12 cellular contexts compared by ENCODE assay signal in the genomic region with DNA sequence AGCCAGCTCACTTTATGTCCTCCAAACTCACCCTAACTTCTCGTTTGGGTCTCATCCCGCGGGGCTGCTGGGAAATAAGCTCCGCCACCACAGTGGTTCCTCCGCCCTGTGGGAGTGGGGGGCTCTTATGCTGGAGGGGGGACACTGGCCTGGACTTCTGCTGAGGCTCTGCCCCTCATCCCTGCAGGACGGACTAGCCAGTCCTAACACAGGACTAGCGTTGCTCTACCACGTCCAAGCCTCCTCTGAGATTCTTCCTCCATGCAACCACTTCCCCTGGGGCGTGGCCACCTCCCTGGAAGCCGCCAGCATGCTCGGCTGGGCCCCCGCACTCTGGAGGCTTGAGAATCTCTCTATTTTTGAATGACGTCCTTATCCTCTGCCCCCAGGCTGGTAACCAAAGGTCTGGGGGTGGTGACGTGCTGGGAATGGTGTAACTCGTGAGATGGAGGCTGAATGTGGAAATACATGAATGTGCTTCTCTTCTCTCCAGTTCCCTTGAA. TPM values are rescaled to one million over a fixed set of nuclear protein-coding genes. Genes with fewer than 3 reads are reported as not detected.
DNase-seq lines count a peak whose midpoint lies in the region; ATAC-seq and TF ChIP-seq lines count a peak whose summit lies in the region.
"Had no signal": no experiment of that assay in that cellular context is flagged by ENCODE, and none has a peak within 500 bp of the region (broad histone marks: within the 10 kb centered on the region; RNA-seq: fewer than 3 reads in every experiment).

No MANE protein-coding gene starts in this region.

- ATAC-seq in upper lobe of right lung, result peak; percentile 65
- ATAC-seq in activated T-cell treated with anti-CD3 and anti-CD28 coated beads, Interleukin-2, amount 50 U/mL, for 4 hours, result no peak

- H3K4me1 ChIP-seq in upper lobe of right lung, result no peaks in the 10 kb centered on the region

- H3K36me3 Mint-ChIP-seq in activated CD4-positive, alpha-beta T cell treated with anti-CD3 and anti-CD28 coated beads, Interleukin-2, amount 10 ng/mL, durations not matched to agents 24 days and 14 days (ENCODE audit: low read depth), result no peaks in the 10 kb centered on the region
- no peaks in the 10 kb centered on the region for H3K36me3 Mint-ChIP-seq in activated T-cell treated with anti-CD3 and anti-CD28 coated beads, Interleukin-2, amount 50 U/mL, for 4 hours (ENCODE audit: insufficient read depth)
- H3K36me3 Mint-ChIP-seq: IgD-negative memory B cell had no signal

- H3K27me3 Mint-ChIP-seq in activated CD4-positive, alpha-beta T cell treated with anti-CD3 and anti-CD28 coated beads, Interleukin-2, amount 10 ng/mL, durations not matched to agents 24 days and 14 days, result peaks cover 14% of the 10 kb centered on the region
- peaks cover 2% of the 10 kb centered on the region for H3K27me3 Mint-ChIP-seq in activated T-cell treated with anti-CD3 and anti-CD28 coated beads, Interleukin-2, amount 50 U/mL, for 4 hours (ENCODE audit: low read depth)

- no peaks in the 10 kb centered on the region for H3K36me3 ChIP-seq in upper lobe of right lung

- peak overlapping the region; percentile 84 for H3K27ac ChIP-seq in upper lobe of right lung

- TF ChIP-seq CTCF in upper lobe of right lung (IDR thresholded peaks at IDR 0.05), result no peak

- peak; percentile 69 for DNase-seq in activated CD4-positive, alpha-beta T cell treated with anti-CD3 and anti-CD28 coated beads, Interleukin-2, amount 10 ng/mL, durations not matched to agents 24 days and 14 days
- DNase-seq in activated CD4-positive, alpha-beta T cell treated with anti-CD3 and anti-CD28 coated beads for 4 hours, result no peak
- peak; percentile 43 for DNase-seq in UCSD-AML1 (lab: John Stamatoyannopoulos, UW; ENCODE audit: unreplicated experiment)
- DNase-seq in islet precursor cell, result peak; percentile 76
- DNase-seq in upper lobe of right lung, result peak; percentile 84
- DNase-seq in amygdala (lab: John Stamatoyannopoulos, UW), result no peak
- no peak for DNase-seq in activated T-cell treated with anti-CD3 and anti-CD28 coated beads, Interleukin-2, amount 50 U/mL, for 4 hours
- DNase-seq in HuH-7 (ENCODE audit: low spot score), result no peak
- DNase-seq: activated CD4-positive, CD25-positive, alpha-beta regulatory T cell had no signal

- H3K4me3 Mint-ChIP-seq in activated CD4-positive, alpha-beta T cell treated with anti-CD3 and anti-CD28 coated beads, Interleukin-2, amount 10 ng/mL, durations not matched to agents 24 days and 14 days, result peak overlapping the region; percentile 14
- H3K4me3 Mint-ChIP-seq in activated T-cell treated with anti-CD3 and anti-CD28 coated beads, Interleukin-2, amount 50 U/mL, for 4 hours, result no peak overlapping the region
- H3K4me3 Mint-ChIP-seq: central memory CD8-positive, alpha-beta T cell; IgD-negative memory B cell had no signal

- H3K9me3 Mint-ChIP-seq in activated CD4-positive, alpha-beta T cell treated with anti-CD3 and anti-CD28 coated beads, Interleukin-2, amount 10 ng/mL, durations not matched to agents 24 days and 14 days, result no peaks in the 10 kb centered on the region
- H3K9me3 Mint-ChIP-seq in activated T-cell treated with anti-CD3 and anti-CD28 coated beads, Interleukin-2, amount 50 U/mL, for 4 hours, result no peaks in the 10 kb centered on the region
- H3K9me3 Mint-ChIP-seq: central memory CD8-positive, alpha-beta T cell had no signal

- peak overlapping the region; percentile 41 for H3K4me3 ChIP-seq in upper lobe of right lung

- H3K9me3 ChIP-seq in upper lobe of right lung, result no peaks in the 10 kb centered on the region

- intact Hi-C loops in activated CD4-positive, alpha-beta T cell treated with anti-CD3 and anti-CD28 coated beads, Interleukin-2, amount 10 ng/mL, durations not matched to agents 24 days and 14 days (cut with micrococcal nuclease), result no loop called here
- intact Hi-C loops in upper lobe of right lung (cut with DNase I), result no loop called here

- H3K27me3 ChIP-seq in upper lobe of right lung, result no peaks in the 10 kb centered on the region

- peaks cover 10% of the 10 kb centered on the region for H3K4me1 Mint-ChIP-seq in activated CD4-positive, alpha-beta T cell treated with anti-CD3 and anti-CD28 coated beads, Interleukin-2, amount 10 ng/mL, durations not matched to agents 24 days and 14 days
- H3K4me1 Mint-ChIP-seq in activated T-cell treated with anti-CD3 and anti-CD28 coated beads, Interleukin-2, amount 50 U/mL, for 4 hours (ENCODE audit: low read depth), result peaks cover 10% of the 10 kb centered on the region

- H3K27ac Mint-ChIP-seq in activated CD4-positive, alpha-beta T cell treated with anti-CD3 and anti-CD28 coated beads, Interleukin-2, amount 10 ng/mL, durations not matched to agents 24 days and 14 days, result peak overlapping the region; percentile 32

RNA-seq across cellular contexts. Expression of gene RAB17, which starts 0.9 kb away (rescaled TPM):
- 0.26 TPM in 1 of 2 replicates, not detected in the other for total RNA-seq in activated CD4-positive, alpha-beta T cell treated with anti-CD3 and anti-CD28 coated beads, Interleukin-2, amount 10 ng/mL, durations not matched to agents 24 days and 14 days
- 50.9 TPM for total RNA-seq in upper lobe of right lung
- under 1 TPM in 1 of 3 donors, not detected in 2; 0.14 TPM for total RNA-seq in activated T-cell treated with anti-CD3 and anti-CD28 coated beads, Interleukin-2, amount 50 U/mL, for 4 hours

RNA-seq across cellular contexts. Expression of gene PRLH, which starts 25.1 kb away (rescaled TPM):
- not detected in 2 replicates for total RNA-seq in activated CD4-positive, alpha-beta T cell treated with anti-CD3 and anti-CD28 coated beads, Interleukin-2, amount 10 ng/mL, durations not matched to agents 24 days and 14 days
- total RNA-seq in upper lobe of right lung, result not detected
- total RNA-seq in activated T-cell treated with anti-CD3 and anti-CD28 coated beads, Interleukin-2, amount 50 U/mL, for 4 hours, result not detected
- total RNA-seq: lung microvascular endothelial cell had no signal

RNA-seq across cellular contexts. Expression of gene LRRFIP1, which starts 36.0 kb away (rescaled TPM):
- total RNA-seq in activated CD4-positive, alpha-beta T cell treated with anti-CD3 and anti-CD28 coated beads, Interleukin-2, amount 10 ng/mL, durations not matched to agents 24 days and 14 days, result 210 and 216 TPM in 2 replicates
- 178 TPM for total RNA-seq in upper lobe of right lung
- 100 to 1,000 TPM; 160 to 203 (median 169) TPM for total RNA-seq in activated T-cell treated with anti-CD3 and anti-CD28 coated beads, Interleukin-2, amount 50 U/mL, for 4 hours

Comparison
In these comparisons a context has a peak if more than half of its experiments do, and no peak if none do; other contexts are left out.
1. DNase-seq: peak in activated CD4-positive, alpha-beta T cell treated with anti-CD3 and anti-CD28 coated beads, Interleukin-2, amount 10 ng/mL, durations not matched to agents 24 days and 14 days (single experiment), UCSD-AML1 (single experiment), islet precursor cell (single experiment) and upper lobe of right lung (single experiment); none in activated CD4-positive, alpha-beta T cell treated with anti-CD3 and anti-CD28 coated beads for 4 hours (0 of 2), amygdala (0 of 56), activated T-cell treated with anti-CD3 and anti-CD28 coated beads, Interleukin-2, amount 50 U/mL, for 4 hours (single experiment) and HuH-7 (single experiment).
2. RNA of gene RAB17, which starts 0.9 kb away (total RNA-seq): 50.9 TPM in upper lobe of right lung (single experiment); 0.26 TPM in activated CD4-positive, alpha-beta T cell treated with anti-CD3 and anti-CD28 coated beads, Interleukin-2, amount 10 ng/mL, durations not matched to agents 24 days and 14 days and 0.14 TPM in activated T-cell treated with anti-CD3 and anti-CD28 coated beads, Interleukin-2, amount 50 U/mL, for 4 hours; every median in the first group is over 10 times any median in the second.